Comparison of ENCODE assay signal across 16 cellular contexts in the genomic region with DNA sequence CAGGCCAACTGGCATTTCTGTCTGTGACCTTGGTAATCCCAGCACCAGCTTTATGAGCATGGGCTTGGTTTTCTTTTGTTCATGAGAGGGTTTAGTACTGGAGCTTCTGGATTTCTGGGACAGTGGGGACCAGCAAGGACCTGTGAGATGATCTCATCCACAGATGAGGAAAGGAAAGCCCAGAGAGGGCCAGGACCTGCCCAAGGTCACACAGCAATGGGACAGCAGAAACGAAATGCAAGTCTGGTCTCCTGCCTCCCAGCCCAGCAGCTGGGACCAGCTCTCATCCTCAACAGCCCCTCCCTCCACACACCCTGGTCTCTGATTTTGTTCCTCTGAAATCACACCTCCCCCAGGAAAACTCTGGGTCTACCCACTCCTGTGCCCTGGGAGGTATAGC. TPM values are rescaled to one million over a fixed set of nuclear protein-coding genes. Genes with fewer than 3 reads are reported as not detected.
DNase-seq lines count a peak whose midpoint lies in the region; ATAC-seq and TF ChIP-seq lines count a peak whose summit lies in the region.
"Had no signal": no experiment of that assay in that cellular context is flagged by ENCODE, and none has a peak within 500 bp of the region (broad histone marks: within the 10 kb centered on the region; RNA-seq: fewer than 3 reads in every experiment).

No MANE protein-coding gene starts in this region.

- CTCF ChIA-PET in OCI-LY7 (lab: Charles Lee; ENCODE audit: unreplicated experiment), result interaction anchor here (0.8 kb wide), 1 partner anchor 212 kb away, joined by 3 read pairs; no protein-coding TSS in a partner anchor

- H3K9me3 Mint-ChIP-seq in natural killer cell treated with Interleukin-12 subunit alpha and Interleukin-12 subunit beta and Interleukin-15 and Interleukin-18, amount 100 ng/mL, for 72 hours, result no peaks in the 10 kb centered on the region
- H3K9me3 Mint-ChIP-seq in natural killer cell (no peaks in the 10 kb centered on the region), osteocyte (ENCODE audit: unreplicated experiment) (no peaks in the 10 kb centered on the region)
- H3K9me3 Mint-ChIP-seq: CD8-positive, alpha-beta memory T cell had no signal

- H3K4me3 Mint-ChIP-seq in natural killer cell treated with Interleukin-12 subunit alpha and Interleukin-12 subunit beta and Interleukin-15 and Interleukin-18, amount 100 ng/mL, for 72 hours, result no peak overlapping the region
- no peak overlapping the region for H3K4me3 Mint-ChIP-seq in natural killer cell
- H3K4me3 Mint-ChIP-seq in osteocyte (ENCODE audit: unreplicated experiment), result no peak overlapping the region
- H3K4me3 Mint-ChIP-seq: B cell had no signal

- 0 out of 2 replicates have a peak, but pooled peaks cover 4% of the 10 kb centered on the region for H3F3A ChIP-seq in MM.1S (ENCODE audit: insufficient read depth, low read length)

- H3K36me3 ChIP-seq in MM.1S (replicated peaks; ENCODE audit: insufficient read depth, low read length), result no peaks in the 10 kb centered on the region
- no peaks in the 10 kb centered on the region for H3K36me3 ChIP-seq in upper lobe of right lung
- no peaks in the 10 kb centered on the region for H3K36me3 ChIP-seq in OCI-LY7 (ENCODE audit: insufficient read depth, low read length)

- no peak overlapping the region for H3K9ac ChIP-seq in MM.1S (ENCODE audit: low read length)

- peaks cover 8 to 20% of the 10 kb centered on the region in 2 donors for H3K27me3 Mint-ChIP-seq in natural killer cell treated with Interleukin-12 subunit alpha and Interleukin-12 subunit beta and Interleukin-15 and Interleukin-18, amount 100 ng/mL, for 72 hours
- H3K27me3 Mint-ChIP-seq in natural killer cell (ENCODE audit: low read depth in 2 of 2), result peaks cover 19 to 20% of the 10 kb centered on the region in 2 donors
- peaks cover 5% of the 10 kb centered on the region for H3K27me3 Mint-ChIP-seq in osteocyte (ENCODE audit: unreplicated experiment)

- H3K79me2 ChIP-seq in MM.1S (ENCODE audit: low read length) (no peaks in the 10 kb centered on the region), OCI-LY7 (ENCODE audit: insufficient read depth, low read depth, low read length) (no peaks in the 10 kb centered on the region)

- peak overlapping the region; percentile 18 for H2AFZ ChIP-seq in MM.1S (ENCODE audit: low read length)
- H2AFZ ChIP-seq in OCI-LY7 (ENCODE audit: low read length), result no peak overlapping the region

- TF ChIP-seq CTCF in natural killer cell (IDR thresholded peaks at IDR 0.05), result no peak
- no peak for TF ChIP-seq CTCF in MM.1S (IDR thresholded peaks at IDR 0.05; ENCODE audit: low read length)
- TF ChIP-seq CTCF in upper lobe of right lung (IDR thresholded peaks at IDR 0.05), result no peak
- TF ChIP-seq CTCF in osteocyte (IDR thresholded peaks at IDR 0.05), result no peak
- TF ChIP-seq CTCF in OCI-LY7 (conservative IDR thresholded peaks at IDR 0.05; ENCODE audit: low read length), result no peak

- H3K9me3 ChIP-seq in MM.1S (replicated peaks; ENCODE audit: insufficient read depth, low read length) (no peaks in the 10 kb centered on the region), upper lobe of right lung (no peaks in the 10 kb centered on the region), OCI-LY7 (ENCODE audit: low read length) (no peaks in the 10 kb centered on the region)

- H4K20me1 ChIP-seq in MM.1S (ENCODE audit: insufficient read depth, low read length) (no peaks in the 10 kb centered on the region), OCI-LY7 (ENCODE audit: insufficient read depth, low read length) (no peaks in the 10 kb centered on the region)

- peaks cover 2 to 4% of the 10 kb centered on the region in 2 donors for H3K4me1 Mint-ChIP-seq in natural killer cell treated with Interleukin-12 subunit alpha and Interleukin-12 subunit beta and Interleukin-15 and Interleukin-18, amount 100 ng/mL, for 72 hours (ENCODE audit: low read depth in 2 of 2)
- H3K4me1 Mint-ChIP-seq in natural killer cell (peaks cover 0 to 6% of the 10 kb centered on the region in 2 donors), osteocyte (ENCODE audit: unreplicated experiment) (no peaks in the 10 kb centered on the region)
- H3K4me1 Mint-ChIP-seq: B cell had no signal

- H3K36me3 Mint-ChIP-seq in natural killer cell treated with Interleukin-12 subunit alpha and Interleukin-12 subunit beta and Interleukin-15 and Interleukin-18, amount 100 ng/mL, for 72 hours, result no peaks in the 10 kb centered on the region
- no peaks in the 10 kb centered on the region for H3K36me3 Mint-ChIP-seq in natural killer cell
- no peaks in the 10 kb centered on the region for H3K36me3 Mint-ChIP-seq in osteocyte (ENCODE audit: unreplicated experiment)
- H3K36me3 Mint-ChIP-seq: CD4-positive, CD25-positive, alpha-beta regulatory T cell; CD8-positive, alpha-beta memory T cell had no signal

- no peak for ATAC-seq in natural killer cell treated with Interleukin-12 subunit alpha and Interleukin-12 subunit beta and Interleukin-15 and Interleukin-18, amount 100 ng/mL, for 72 hours
- ATAC-seq in natural killer cell, result no peak
- no peak for ATAC-seq in upper lobe of right lung
- ATAC-seq in GM21786 (IDR thresholded peaks at IDR 0.05; ENCODE audit: unreplicated experiment), result no peak

- H3K4me3 ChIP-seq in MM.1S (ENCODE audit: low read length) (no peak overlapping the region), upper lobe of right lung (no peak overlapping the region), OCI-LY7 (ENCODE audit: low read depth, low read length, poor library complexity, severe bottlenecking) (no peak overlapping the region)

- H3K27ac Mint-ChIP-seq in natural killer cell treated with Interleukin-12 subunit alpha and Interleukin-12 subunit beta and Interleukin-15 and Interleukin-18, amount 100 ng/mL, for 72 hours, result no peak overlapping the region
- H3K27ac Mint-ChIP-seq in natural killer cell, result no peak overlapping the region
- H3K27ac Mint-ChIP-seq in osteocyte (ENCODE audit: unreplicated experiment), result no peak overlapping the region
- H3K27ac Mint-ChIP-seq: B cell had no signal

- H3K9me2 ChIP-seq in MM.1S (replicated peaks; ENCODE audit: insufficient read depth, low read length) (no peaks in the 10 kb centered on the region), OCI-LY7 (ENCODE audit: insufficient read depth, low read length) (no peaks in the 10 kb centered on the region)

- intact Hi-C loops in natural killer cell (cut with micrococcal nuclease) (no loop called here), upper lobe of right lung (cut with DNase I) (no loop called here), OCI-LY7 (cut with micrococcal nuclease; ENCODE audit: unreplicated experiment) (no loop called here)

- no TSS peak for BruUV-seq in OCI-LY7 (replicated peaks; lab: Mats Ljungman, UMichigan)

- peaks cover 17% of the 10 kb centered on the region for H3K4me1 ChIP-seq in MM.1S (ENCODE audit: low read length)
- no peaks in the 10 kb centered on the region for H3K4me1 ChIP-seq in upper lobe of right lung
- H3K4me1 ChIP-seq in OCI-LY7 (ENCODE audit: insufficient read depth, low read length, poor library complexity, severe bottlenecking), result no peaks in the 10 kb centered on the region

- H3K27ac ChIP-seq in MM.1S (ENCODE audit: low read length) (peak overlapping the region; percentile 15; the same call in 1 of the 2 replicates), caudate nucleus (ENCODE audit: low read depth, low read length) (peak overlapping the region; percentile 20), upper lobe of right lung (no peak overlapping the region), OCI-LY7 (ENCODE audit: low read depth, low read length, poor library complexity, severe bottlenecking) (no peak overlapping the region)

- H3K4me2 ChIP-seq in MM.1S (ENCODE audit: low read depth, low read length), result peak overlapping the region; percentile 49; the same call in 1 of the 2 replicates
- no peak overlapping the region for H3K4me2 ChIP-seq in OCI-LY7 (ENCODE audit: low read length)

- POLR2A ChIA-PET in OCI-LY7 (lab: Charles Lee), result no interaction called here

- H3K27me3 ChIP-seq in MM.1S (replicated peaks; ENCODE audit: insufficient read depth, low read length) (peaks cover 7% of the 10 kb centered on the region; the same call in 1 of the 2 replicates), upper lobe of right lung (peaks cover 20% of the 10 kb centered on the region)

- peak; percentile 31 for DNase-seq in natural killer cell treated with Interleukin-12 subunit alpha and Interleukin-12 subunit beta and Interleukin-15 and Interleukin-18, amount 100 ng/mL, for 72 hours (ENCODE audit: low spot score)
- DNase-seq in natural killer cell (no peak), MM.1S (no peak), caudate nucleus (lab: John Stamatoyannopoulos, UW) (no peak), upper lobe of right lung (peak; percentile 41), osteocyte (ENCODE audit: extremely low spot score, unreplicated experiment) (no peak), OCI-LY7 (ENCODE audit: low spot score) (no peak)
- DNase-seq: 8988T; CD4-positive, CD25-positive, alpha-beta regulatory T cell; GDM1; GOT3 had no signal

RNA-seq across cellular contexts. Expression of a gene that starts 7.2 kb away (rescaled TPM):
- total RNA-seq in natural killer cell treated with Interleukin-12 subunit alpha and Interleukin-12 subunit beta and Interleukin-15 and Interleukin-18, amount 100 ng/mL, for 72 hours, result not detected
- total RNA-seq in natural killer cell (not detected), upper lobe of right lung (not detected), osteocyte (not detected in 2 replicates), OCI-LY7 (2022) (not detected in 2 replicates)
- not detected in 2 replicates for total RNA-seq in OCI-LY7 (2014; rRNA removed; shearing (Covaris generic))
- total RNA-seq: B cell; CD4-positive, CD25-positive, alpha-beta regulatory T cell; CD8-positive, alpha-beta memory T cell; H7; HT-29 had no signal

RNA-seq across cellular contexts. Expression of a gene that starts 42.5 kb away (rescaled TPM):
- total RNA-seq in natural killer cell treated with Interleukin-12 subunit alpha and Interleukin-12 subunit beta and Interleukin-15 and Interleukin-18, amount 100 ng/mL, for 72 hours, result under 1 TPM; 0.14 to 0.17 TPM
- 1 to 10 TPM in 1 of 3 donors, under 1 TPM in 2; 0.14 to 1.3 (median 0.58) TPM for total RNA-seq in natural killer cell
- total RNA-seq in upper lobe of right lung, result 5.1 TPM
- 1.1 and 1.6 TPM in 2 replicates for total RNA-seq in osteocyte
- total RNA-seq in OCI-LY7 (2014; rRNA removed; shearing (Covaris generic)), result 0.44 TPM in 1 of 2 replicates, not detected in the other
- total RNA-seq in OCI-LY7 (2022), result not detected in 2 replicates

Comparison
In these comparisons a context has a peak if more than half of its experiments do, and no peak if none do; other contexts are left out.
1. DNase-seq: peak in natural killer cell treated with Interleukin-12 subunit alpha and Interleukin-12 subunit beta and Interleukin-15 and Interleukin-18, amount 100 ng/mL, for 72 hours (single experiment) and upper lobe of right lung (single experiment); none in natural killer cell (single experiment), MM.1S (single experiment), caudate nucleus (0 of 61), osteocyte (single experiment) and OCI-LY7 (single experiment).
2. H3K27ac ChIP-seq: peak in MM.1S (single experiment) and caudate nucleus (single experiment); none in upper lobe of right lung (single experiment) and OCI-LY7 (single experiment).